In genomic region chr7:105289704-105290103, GRCh38 we compare ENCODE assay signal across 23 cellular contexts.
DNase-seq lines count a peak whose midpoint lies in the region; FAIRE-seq and TF ChIP-seq lines count a peak whose summit lies in the region.
"Had no signal": no experiment of that assay in that cellular context is flagged by ENCODE, and none has a peak within 500 bp of the region (broad histone marks: within the 10 kb centered on the region; RNA-seq: fewer than 3 reads in every experiment).

No MANE protein-coding gene starts in this region.

- in situ Hi-C loops in GM13977 (cut with MboI; ENCODE audit: low pct_unique_long_range_greater_than_20kb, low sequenced_read_pairs, unreplicated experiment): no loop called here

- H3K4me3 Mint-ChIP-seq in activated naive CD4-positive, alpha-beta T cell treated with anti-CD3 and anti-CD28 coated beads, Interleukin-2, amount 50 U/mL, for 24 hours: peak overlapping the region; percentile 1
- peak overlapping the region in 1 of 5 donors; percentile 1 for H3K4me3 Mint-ChIP-seq in immature natural killer cell

- H3K36me3 ChIP-seq in SK-N-MC (ENCODE audit: insufficient read depth, low read length): no peaks in the 10 kb centered on the region
- H3K36me3 ChIP-seq: lower lobe of right lung, thoracic aorta had no signal

- H3K27me3 Mint-ChIP-seq in activated naive CD4-positive, alpha-beta T cell treated with anti-CD3 and anti-CD28 coated beads, Interleukin-2, amount 50 U/mL, for 24 hours: no peaks in the 10 kb centered on the region
- H3K27me3 Mint-ChIP-seq in immature natural killer cell (ENCODE audit: low read depth in 3 of 3): peaks cover 0 to 2% (median 0%) of the 10 kb centered on the region in 3 donors

- no peak for TF ChIP-seq CTCF in GM13977 (IDR thresholded peaks at IDR 0.05; ENCODE audit: extremely low read depth, insufficient read depth, missing control alignments)

- no peak overlapping the region for H3K4me3 ChIP-seq in SK-N-MC
- H3K4me3 ChIP-seq: lower lobe of right lung, thoracic aorta had no signal

- peak overlapping the region; percentile 38; the same call in 1 of the 2 replicates for H3K27ac ChIP-seq in SK-N-MC
- H3K27ac ChIP-seq: foreskin keratinocyte, lower lobe of right lung, thoracic aorta had no signal

- H3K27ac Mint-ChIP-seq in activated naive CD4-positive, alpha-beta T cell treated with anti-CD3 and anti-CD28 coated beads, Interleukin-2, amount 50 U/mL, for 24 hours: peak overlapping the region; percentile 2
- peak overlapping the region in 4 of 6 donors; percentile 18 to 77 (median 32) for H3K27ac Mint-ChIP-seq in immature natural killer cell

- H3K9me3 ChIP-seq in SK-N-MC (ENCODE audit: low read depth, low read length): no peaks in the 10 kb centered on the region
- H3K9me3 ChIP-seq: lower lobe of right lung, thoracic aorta had no signal

- H3K9me3 Mint-ChIP-seq in activated naive CD4-positive, alpha-beta T cell treated with anti-CD3 and anti-CD28 coated beads, Interleukin-2, amount 50 U/mL, for 24 hours: no peaks in the 10 kb centered on the region
- no peaks in the 10 kb centered on the region for H3K9me3 Mint-ChIP-seq in immature natural killer cell

- FAIRE-seq in urothelium cell line (lab: Jason Lieb, UNC): peak; percentile 90
- FAIRE-seq: islet of Langerhans, TTC549 had no signal

- no peak overlapping the region for H3K9ac ChIP-seq in SK-N-MC (ENCODE audit: insufficient read length)

- H3K4me1 Mint-ChIP-seq in activated naive CD4-positive, alpha-beta T cell treated with anti-CD3 and anti-CD28 coated beads, Interleukin-2, amount 50 U/mL, for 24 hours: peaks cover 27% of the 10 kb centered on the region
- H3K4me1 Mint-ChIP-seq in immature natural killer cell: peaks cover 33 to 50% of the 10 kb centered on the region in 2 donors

- H3K36me3 Mint-ChIP-seq in activated naive CD4-positive, alpha-beta T cell treated with anti-CD3 and anti-CD28 coated beads, Interleukin-2, amount 50 U/mL, for 24 hours: peaks cover 5% of the 10 kb centered on the region
- peaks cover 0 to 3% (median 3%) of the 10 kb centered on the region in 3 donors for H3K36me3 Mint-ChIP-seq in immature natural killer cell

- no peak for DNase-seq in activated naive CD4-positive, alpha-beta T cell treated with anti-CD3 and anti-CD28 coated beads, Interleukin-2, amount 50 U/mL, for 16 hours
- DNase-seq in SK-N-MC (ENCODE audit: low read depth, low spot score) (no peak), immature natural killer cell (no peak), urothelium cell line (ENCODE audit: low spot score) (no peak), germinal center (ENCODE audit: low spot score) (no peak), GM13977 (ENCODE audit: low spot score) (no peak)
- DNase-seq: activated CD4-positive, alpha-beta T cell treated with anti-CD3 and anti-CD28 coated beads, Interleukin-2, amount 50 U/mL, for 48 hours; activated effector memory CD4-positive, alpha-beta T cell treated with Interleukin-2 at 50 U/mL for 16 hours; aorta; caudate nucleus; foreskin keratinocyte; hippocampal formation; KG1; lower lobe of right lung; MV-4-11; NCI-H1694; NCI-H82; retina; SHP77 had no signal
